In the genomic region with DNA sequence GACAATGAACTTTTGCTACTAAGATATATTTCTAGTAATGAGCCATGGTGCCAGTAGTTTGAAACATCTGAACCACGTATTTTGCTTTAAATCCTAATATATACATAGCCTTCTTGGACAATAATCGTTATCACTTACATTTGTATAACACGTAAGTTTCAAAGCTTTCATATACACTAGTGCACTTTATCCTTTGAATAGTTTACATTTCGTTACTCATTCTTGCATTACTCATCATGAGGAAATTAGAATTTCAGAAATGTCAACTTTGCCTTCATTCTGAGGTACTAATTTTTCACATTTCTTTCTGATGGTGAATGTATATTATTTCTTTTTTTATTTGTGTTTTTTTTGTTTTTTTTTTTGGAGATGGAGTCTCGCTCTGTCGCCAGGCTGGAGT, we compare ENCODE assay signal across 27 cellular contexts. TPM values are rescaled to one million over a fixed set of nuclear protein-coding genes. Genes with fewer than 3 reads are reported as not detected.
A peak's percentile ranks its signal among the peaks of the same experiment; 100 is the strongest.
DNase-seq lines count a peak whose midpoint lies in the region; ATAC-seq and TF ChIP-seq lines count a peak whose summit lies in the region.
"Had no signal": no experiment of that assay in that cellular context is flagged by ENCODE, and none has a peak within 500 bp of the region (broad histone marks: within the 10 kb centered on the region; RNA-seq: fewer than 3 reads in every experiment).

No MANE protein-coding gene starts in this region.

- ATAC-seq in IMR-90 (ENCODE audit: low read depth): peak; percentile 83
- ATAC-seq: GM23338; lower lobe of right lung; natural killer cell; stimulated activated naive CD8-positive, alpha-beta T cell treated with anti-CD3 and anti-CD28 coated beads, Interleukin-15, amount 100 ng/mL, for 72 hours had no signal

- intact Hi-C loops in IMR-90 (cut with micrococcal nuclease): loop anchor here (5.0 kb wide), 1 partner anchor 41 kb away; no protein-coding TSS in a partner anchor
- intact Hi-C loops in spleen (cut with DNase I; ENCODE audit: low total_unique reads): no loop called here

- no peaks in the 10 kb centered on the region for H4K20me1 ChIP-seq in IMR-90 (ENCODE audit: insufficient read depth, low read length)
- H4K20me1 ChIP-seq: BLaER1 had no signal

- H3K4me1 ChIP-seq in IMR-90 (ENCODE audit: control insufficient read depth, insufficient read depth, low read length) (peaks cover 3% of the 10 kb centered on the region), spleen (peaks cover 3 to 32% (median 16%) of the 10 kb centered on the region in 6 donors)

- H2BK120ac ChIP-seq in IMR-90 (ENCODE audit: low read depth, low read length): no peak overlapping the region

- DNase-seq in AG04450 (ENCODE audit: low read depth, low spot score): peak; percentile 49
- peak; percentile 89 for DNase-seq in IMR-90
- peak; percentile 12 to 54 for DNase-seq in cardiac fibroblast (ENCODE audit: low read depth in 2 of 2)
- DNase-seq in iris pigment epithelial cell (ENCODE audit: low read depth): peak; percentile 77
- DNase-seq in spleen: no peak
- no peak for DNase-seq in NCI-H1417 (lab: John Stamatoyannopoulos, UW)
- no peak for DNase-seq in GOT3 (lab: John Stamatoyannopoulos, UW)
- DNase-seq in NCI-H1694 treated with DMSO at 0.1 percent for 48 hours (lab: John Stamatoyannopoulos, UW): no peak
- DNase-seq: ACHN; activated B cell treated with CpG ODN at 0.5 μM for 24 hours; activated CD4-positive, alpha-beta T cell treated with anti-CD3 and anti-CD28 coated beads, Interleukin-2, amount 50 U/mL, for 1 hour; activated naive CD4-positive, alpha-beta T cell treated with anti-CD3 and anti-CD28 coated beads, Interleukin-2, amount 10 ng/mL, durations not matched to agents 7 days and 5 days; amygdala; caudate nucleus; dermis blood vessel endothelial cell; lower lobe of right lung; natural killer cell; NCI-H1092; NCI-H187 treated with DMSO at 0.1 percent for 48 hours; NCI-H526 treated with DMSO at 0.1 percent for 48 hours; stimulated activated CD4-positive, alpha-beta T cell treated with anti-CD3 and anti-CD28 coated beads, Interleukin-1b, Interleukin-23, amount 100 ng/mL, for 48 hours; stimulated activated CD8-positive, alpha-beta memory T cell treated with anti-CD3 and anti-CD28 coated beads, Interleukin-4, amount 100 ng/mL, for 48 hours; stimulated activated naive CD8-positive, alpha-beta T cell treated with anti-CD3 and anti-CD28 coated beads, Interleukin-15, amount 100 ng/mL, for 72 hours; T-helper 1 cell had no signal

- H3K9ac ChIP-seq in IMR-90 (ENCODE audit: low read depth, low read length): no peak overlapping the region
- H3K9ac ChIP-seq: BLaER1 had no signal

- H2BK15ac ChIP-seq in IMR-90 (ENCODE audit: low read depth, low read length): no peak overlapping the region

- POLR2A ChIA-PET in AG04450 (lab: Yijun Ruan, JAX) (interaction anchor here (0.7 kb wide), 2 partner anchors 125 to 128 kb away, joined by 3 to 4 read pairs; no protein-coding TSS in a partner anchor), IMR-90 (lab: Charles Lee; ENCODE audit: unreplicated experiment) (no interaction called here)

- no peak overlapping the region for H4K5ac ChIP-seq in IMR-90 (ENCODE audit: low read depth, low read length)

- H3K4me2 ChIP-seq in IMR-90 (ENCODE audit: low read depth, low read length): no peak overlapping the region
- H3K4me2 ChIP-seq: BLaER1, GM23338 had no signal

- H3K18ac ChIP-seq in IMR-90 (ENCODE audit: low read depth, low read length): no peak overlapping the region

- H3K9me1 ChIP-seq in IMR-90 (ENCODE audit: insufficient read depth, low read length): no peaks in the 10 kb centered on the region

- no peak overlapping the region for H2AK5ac ChIP-seq in IMR-90 (ENCODE audit: low read depth, low read length)

- no peak overlapping the region; the same call in 1 of the 2 replicates for H3K56ac ChIP-seq in IMR-90 (ENCODE audit: extremely low read depth, insufficient read depth, low read length)

- peak overlapping the region in 1 of 2 experiments; percentile 88; a peak in 2 of 4 replicates for H4K8ac ChIP-seq in IMR-90 (ENCODE audit: low read depth in 2 of 2, low read length in 2 of 2)

- peaks cover 11 to 15% of the 10 kb centered on the region in 2 experiments for H3K79me1 ChIP-seq in IMR-90 (ENCODE audit: low read depth in 1 of 2, low read length in 2 of 2)

- no peak for TF ChIP-seq RAD21 in IMR-90 (IDR thresholded peaks at IDR 0.05; ENCODE audit: low read length)

- H2BK5ac ChIP-seq in IMR-90 (ENCODE audit: low read depth, low read length, poor library complexity, severe bottlenecking): peak overlapping the region; percentile 99

- H3K36me3 ChIP-seq in IMR-90 (ENCODE audit: control insufficient read depth, insufficient read depth, low read length) (peaks cover 2% of the 10 kb centered on the region; the same call in 1 of the 2 replicates), spleen (no peaks in the 10 kb centered on the region)
- H3K36me3 ChIP-seq: lower lobe of right lung had no signal

- no peak overlapping the region for H3K23ac ChIP-seq in IMR-90 (ENCODE audit: low read depth, low read length)

- H3K4ac ChIP-seq in IMR-90 (ENCODE audit: low read depth, low read length): no peak overlapping the region

- H3K14ac ChIP-seq in IMR-90 (replicated peaks; ENCODE audit: low read depth, low read length): no peak overlapping the region

- TF ChIP-seq POLR2A in IMR-90 (IDR thresholded peaks at IDR 0.05; ENCODE audit: low read depth, low read length): no peak
- TF ChIP-seq POLR2A in spleen (IDR thresholded peaks at IDR 0.05): no peak

- H3K4me3 ChIP-seq in AG04450 (ENCODE audit: low read depth, low read length): no peak overlapping the region
- H3K4me3 ChIP-seq in IMR-90 (ENCODE audit: insufficient read depth, low read depth, low read length): no peak overlapping the region
- H3K4me3 ChIP-seq in cardiac fibroblast (replicated peaks in 1 of 2; ENCODE audit: low read depth in 2 of 2, low read length in 2 of 2): no peak overlapping the region
- no peak overlapping the region for H3K4me3 ChIP-seq in spleen
- H3K4me3 ChIP-seq: BLaER1, GM23338, lower lobe of right lung, skin epidermis had no signal

- no TSS peak for BruUV-seq in IMR-90 (replicated peaks; lab: Mats Ljungman, UMichigan)

- H3K9me3 ChIP-seq in AG04450 (ENCODE audit: control insufficient read depth, insufficient read depth, low read length) (peaks cover 9% of the 10 kb centered on the region), IMR-90 (ENCODE audit: control insufficient read depth, insufficient read depth, low read length) (peaks cover 3% of the 10 kb centered on the region), spleen (no peaks in the 10 kb centered on the region)
- H3K9me3 ChIP-seq: lower lobe of right lung had no signal

- dilution Hi-C loops in IMR-90 (cut with HindIII; ENCODE audit: low sequenced_read_pairs, unreplicated experiment): no loop called here

- no peak overlapping the region for H2BK20ac ChIP-seq in IMR-90 (ENCODE audit: low read depth, low read length)

- no peaks in the 10 kb centered on the region for H3K27me3 ChIP-seq in AG04450 (ENCODE audit: control insufficient read depth, insufficient read depth, low read length)
- H3K27me3 ChIP-seq in IMR-90 (ENCODE audit: control insufficient read depth, insufficient read depth, low read length): no peaks in the 10 kb centered on the region
- H3K27me3 ChIP-seq in spleen (replicated peaks in 1 of 7): no peaks in the 10 kb centered on the region
- H3K27me3 ChIP-seq: BLaER1 had no signal

- no peak for TF ChIP-seq CTCF in AG04450 (IDR thresholded peaks at IDR 0.05; ENCODE audit: low read depth, low read length)
- no peak for TF ChIP-seq CTCF in IMR-90 (conservative IDR thresholded peaks at IDR 0.05; ENCODE audit: low read depth, low read length)
- TF ChIP-seq CTCF in cardiac fibroblast (IDR thresholded peaks at IDR 0.05; ENCODE audit: low read depth, low read length): no peak
- no peak for TF ChIP-seq CTCF in spleen (IDR thresholded peaks at IDR 0.05 in 8 of 11, conservative IDR thresholded peaks at IDR 0.05 in 3 of 11)

- no peak overlapping the region for H2AFZ ChIP-seq in IMR-90 (replicated peaks; ENCODE audit: low read length, poor library complexity)
- H2AFZ ChIP-seq: GM23338 had no signal

- H4K91ac ChIP-seq in IMR-90 (ENCODE audit: insufficient read depth, low read depth, low read length): no peak overlapping the region

- WGBS in IMR-90 (ENCODE audit: extremely low coverage in 2 of 2, insufficient read length in 1 of 2), 2 experiments: no CpG with 5 or more reads among the region's 6 CpGs
- WGBS in spleen, 5 donors: 93 to 96% (median 95%) methylated on average over 6 of the region's 6 CpGs

- peak overlapping the region; percentile 49 for H3K27ac ChIP-seq in AG04450 (ENCODE audit: low read depth, low read length)
- peak overlapping the region; percentile 87 for H3K27ac ChIP-seq in IMR-90 (ENCODE audit: insufficient read depth, low read length)
- H3K27ac ChIP-seq in spleen: no peak overlapping the region
- H3K27ac ChIP-seq: BLaER1, lower lobe of right lung, skin epidermis had no signal

- CTCF ChIA-PET in AG04450 (lab: Charles Lee): interaction anchor here (0.6 to 0.7 kb wide), 2 partner anchors 32 to 140 kb away, joined by 3 to 6 read pairs; no protein-coding TSS in a partner anchor
- CTCF ChIA-PET in IMR-90 (lab: Yijun Ruan, JAX): no interaction called here

- in situ Hi-C loops in IMR-90 (cut with MboI; ENCODE audit: low sequenced_read_pairs): no loop called here

- H2AK9ac ChIP-seq in IMR-90 (replicated peaks; ENCODE audit: low read depth, low read length, poor library complexity): no peak overlapping the region

TF ChIP-seq in IMR-90, 13 proteins besides CTCF, POLR2A, EP300 and RAD21:
- no peak for TF ChIP-seq RFX5 (IDR thresholded peaks at IDR 0.05; ENCODE audit: low read depth, low read length)
- peak; percentile 70; the same call in 1 of the 2 replicates for TF ChIP-seq CEBPB (IDR thresholded peaks at IDR 0.05; ENCODE audit: low read depth, low read length)
- TF ChIP-seq FOS (IDR thresholded peaks at IDR 0.05; ENCODE audit: low read depth, low read length): peak; percentile 80; the same call in 1 of the 2 replicates
- TF ChIP-seq CHD1 (IDR thresholded peaks at IDR 0.05; ENCODE audit: low read depth, low read length): no peak

RNA-seq across cellular contexts. Expression of a gene that starts 5.8 kb away (rescaled TPM):
- 5.6 and 6.9 TPM in 2 replicates for polyA plus RNA-seq in AG04450 (2011; rRNA removed)
- 16.5 and 16.6 TPM in 2 replicates for polyA minus RNA-seq in AG04450 (2011; rRNA and poly(A)+ RNA removed)
- total RNA-seq in IMR-90 (2012; rRNA removed): 7.9 and 9.4 TPM in 2 replicates
- 1.8 and 2.1 TPM in 2 replicates for polyA plus RNA-seq in IMR-90 (2012; rRNA removed)
- 1.0 and 1.5 TPM in 2 replicates for polyA plus RNA-seq in IMR-90 (2012; cell fraction: cytosol; rRNA removed)
- 0.66 and 0.91 TPM in 2 replicates for polyA plus RNA-seq in IMR-90 (2012; cell fraction: nucleus; rRNA removed; ENCODE audit: low replicate concordance)
- total RNA-seq in spleen: 10 to 100 TPM in 4 of 7 donors, 1 to 10 TPM in 3; 6.9 to 14.9 (median 11.1) TPM
- 1 to 10 TPM; 2.8 to 4.7 (median 3.4) TPM for polyA plus RNA-seq in spleen

RNA-seq across cellular contexts. Expression of a gene that starts 56.0 kb away (rescaled TPM):
- polyA plus RNA-seq in AG04450 (2011; rRNA removed): 7.2 and 8.3 TPM in 2 replicates
- 19.4 and 19.6 TPM in 2 replicates for polyA minus RNA-seq in AG04450 (2011; rRNA and poly(A)+ RNA removed)
- total RNA-seq in IMR-90 (2012; rRNA removed): 14.7 and 18.3 TPM in 2 replicates
- polyA plus RNA-seq in IMR-90 (2012; rRNA removed): 3.0 and 3.6 TPM in 2 replicates
- polyA plus RNA-seq in IMR-90 (2012; cell fraction: cytosol; rRNA removed): 2.0 and 2.3 TPM in 2 replicates
- polyA plus RNA-seq in IMR-90 (2012; cell fraction: nucleus; rRNA removed; ENCODE audit: low replicate concordance): 0.98 and 1.2 TPM in 2 replicates
- 10 to 100 TPM in 1 of 7 donors, 1 to 10 TPM in 6; 5.0 to 10.0 (median 6.0) TPM for total RNA-seq in spleen
- 1 to 10 TPM; 2.4 to 3.8 (median 3.7) TPM for polyA plus RNA-seq in spleen

Comparison
In these comparisons a context has a peak if more than half of its experiments do, and no peak if none do; other contexts are left out.
1. DNase-seq: peak in AG04450 (single experiment), IMR-90 (single experiment), cardiac fibroblast (2 of 2) and iris pigment epithelial cell (single experiment); none in spleen (single experiment), NCI-H1417 (0 of 3), GOT3 (single experiment) and NCI-H1694 treated with DMSO at 0.1 percent for 48 hours (single experiment).
2. H3K27ac ChIP-seq: peak in AG04450 (single experiment) and IMR-90 (single experiment); none in spleen (0 of 8).